Comparison of ENCODE assay signal across 28 cellular contexts in the genomic region with DNA sequence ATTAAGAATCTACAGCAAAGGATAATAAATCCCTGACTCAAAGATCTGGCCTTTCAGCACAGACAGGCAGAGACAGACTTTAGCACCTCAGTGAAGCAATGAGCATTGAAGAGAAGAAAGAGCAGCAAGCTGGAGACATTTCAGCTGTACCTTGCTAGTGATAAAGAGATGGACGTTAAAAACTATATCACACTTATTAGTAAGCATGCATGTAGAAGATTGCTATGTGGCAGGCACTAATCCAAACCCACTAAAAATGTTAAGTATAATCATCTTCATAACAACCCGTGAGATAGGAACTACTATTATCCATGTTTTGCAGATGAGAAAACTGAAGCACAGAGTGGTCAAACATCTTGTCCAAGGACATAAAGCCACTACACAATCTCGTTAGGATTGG.
"Had no signal": no experiment of that assay in that cellular context is flagged by ENCODE, and none has a peak within 500 bp of the region (broad histone marks: within the 10 kb centered on the region; RNA-seq: fewer than 3 reads in every experiment).

No MANE protein-coding gene starts in this region.

- H3K9me3 ChIP-seq: stomach, suprapubic skin, testis, thoracic aorta, thyroid gland, tibial artery, tibial nerve, transverse colon, upper lobe of left lung, upper lobe of right lung, uterus, vagina had no signal

- H3K27ac Mint-ChIP-seq: stimulated activated effector memory CD8-positive, alpha-beta T cell treated with anti-CD3 and anti-CD28 coated beads, Interleukin-12 subunit alpha, Interleukin-12 subunit beta, amount 100 ng/mL, for 72 hours; stimulated activated memory B cell treated with anti-CD40 and anti-IgM and Interleukin-4, amounts not matched to agents 10 μg/mL and 1 μg/mL and 100 μg/mL, for 72 hours; stimulated activated naive B cell treated with anti-CD40 and anti-IgM and Interleukin-4, amounts not matched to agents 10 μg/mL and 1 μg/mL and 100 μg/mL, for 72 hours; stimulated activated naive CD8-positive, alpha-beta T cell treated with anti-CD3 and anti-CD28 coated beads, Interleukin-15, amount 100 ng/mL, for 72 hours; stimulated activated naive CD8-positive, alpha-beta T cell treated with anti-CD3 and anti-CD28 coated beads, Interleukin-15, Interleukin-2, amounts not matched to agents 100 ng/mL and 50 ng/mL, for 24 hours; type B pancreatic cell had no signal

- H3K36me3 ChIP-seq: stomach, suprapubic skin, thoracic aorta, thyroid gland, tibial artery, tibial nerve, transverse colon, upper lobe of left lung, upper lobe of right lung, uterus, vagina had no signal

- H3K4me3 Mint-ChIP-seq: stimulated activated effector memory CD8-positive, alpha-beta T cell treated with anti-CD3 and anti-CD28 coated beads, Interleukin-12 subunit alpha, Interleukin-12 subunit beta, amount 100 ng/mL, for 72 hours; stimulated activated memory B cell treated with anti-CD40 and anti-IgM and Interleukin-4, amounts not matched to agents 10 μg/mL and 1 μg/mL and 100 μg/mL, for 72 hours; stimulated activated naive B cell treated with anti-CD40 and anti-IgM and Interleukin-4, amounts not matched to agents 10 μg/mL and 1 μg/mL and 100 μg/mL, for 72 hours; stimulated activated naive CD8-positive, alpha-beta T cell treated with anti-CD3 and anti-CD28 coated beads, Interleukin-15, amount 100 ng/mL, for 72 hours; stimulated activated naive CD8-positive, alpha-beta T cell treated with anti-CD3 and anti-CD28 coated beads, Interleukin-15, Interleukin-2, amounts not matched to agents 100 ng/mL and 50 ng/mL, for 24 hours; type B pancreatic cell had no signal

- H3K36me3 Mint-ChIP-seq: stimulated activated effector memory CD8-positive, alpha-beta T cell treated with anti-CD3 and anti-CD28 coated beads, Interleukin-12 subunit alpha, Interleukin-12 subunit beta, amount 100 ng/mL, for 72 hours; stimulated activated memory B cell treated with anti-CD40 and anti-IgM and Interleukin-4, amounts not matched to agents 10 μg/mL and 1 μg/mL and 100 μg/mL, for 72 hours; stimulated activated naive B cell treated with anti-CD40 and anti-IgM and Interleukin-4, amounts not matched to agents 10 μg/mL and 1 μg/mL and 100 μg/mL, for 72 hours; type B pancreatic cell had no signal

- DNase-seq: stimulated activated CD4-positive, alpha-beta T cell treated with anti-CD3 and anti-CD28 coated beads, Interleukin-2, amount 100 ng/mL, for 48 hours; stimulated activated CD4-positive, alpha-beta T cell treated with anti-CD3 and anti-CD28 coated beads, Interleukin-4, amount 100 ng/mL, for 1 hour; stimulated activated CD4-positive, alpha-beta T cell treated with anti-CD3 and anti-CD28 coated beads, Interleukin-4, amount 100 ng/mL, for 24 hours; stimulated activated CD4-positive, alpha-beta T cell treated with anti-CD3 and anti-CD28 coated beads, Interleukin-4, amount 100 ng/mL, for 4 hours; stimulated activated CD8-positive, alpha-beta memory T cell treated with anti-CD3 and anti-CD28 coated beads, Interleukin-4, amount 100 ng/mL, for 48 hours; stimulated activated naive B cell treated with anti-CD40 and anti-IgM and Interleukin-4, amounts not matched to agents 10 μg/mL and 1 μg/mL and 100 μg/mL, for 72 hours; stimulated activated naive CD4-positive, alpha-beta T cell; stimulated activated naive CD4-positive, alpha-beta T cell treated with Interleukin-2 at 50 U/mL for 16 hours; stimulated activated naive CD8-positive, alpha-beta T cell treated with anti-CD3 and anti-CD28 coated beads, Interleukin-15, amount 100 ng/mL, for 72 hours; stimulated activated naive CD8-positive, alpha-beta T cell treated with anti-CD3 and anti-CD28 coated beads, Interleukin-15, Interleukin-2, amounts not matched to agents 100 U/mL and 50 U/mL, for 24 hours; stomach; substantia nigra; testis; thyroid gland; tibial artery; transverse colon; trophoblast cell; upper lobe of left lung; upper lobe of right lung; uterus had no signal

- H3K4me1 Mint-ChIP-seq: stimulated activated effector memory CD8-positive, alpha-beta T cell treated with anti-CD3 and anti-CD28 coated beads, Interleukin-12 subunit alpha, Interleukin-12 subunit beta, amount 100 ng/mL, for 72 hours; stimulated activated memory B cell treated with anti-CD40 and anti-IgM and Interleukin-4, amounts not matched to agents 10 μg/mL and 1 μg/mL and 100 μg/mL, for 72 hours; stimulated activated naive B cell treated with anti-CD40 and anti-IgM and Interleukin-4, amounts not matched to agents 10 μg/mL and 1 μg/mL and 100 μg/mL, for 72 hours; stimulated activated naive CD8-positive, alpha-beta T cell treated with anti-CD3 and anti-CD28 coated beads, Interleukin-15, amount 100 ng/mL, for 72 hours had no signal

- H3K4me1 ChIP-seq: stomach, suprapubic skin, testis, tibial artery, tibial nerve, transverse colon, upper lobe of left lung, upper lobe of right lung, uterus, vagina had no signal

- H3K27me3 Mint-ChIP-seq: stimulated activated memory B cell treated with anti-CD40 and anti-IgM and Interleukin-4, amounts not matched to agents 10 μg/mL and 1 μg/mL and 100 μg/mL, for 72 hours; stimulated activated naive B cell treated with anti-CD40 and anti-IgM and Interleukin-4, amounts not matched to agents 10 μg/mL and 1 μg/mL and 100 μg/mL, for 72 hours; stimulated activated naive CD8-positive, alpha-beta T cell treated with anti-CD3 and anti-CD28 coated beads, Interleukin-15, amount 100 ng/mL, for 72 hours; stimulated activated naive CD8-positive, alpha-beta T cell treated with anti-CD3 and anti-CD28 coated beads, Interleukin-15, Interleukin-2, amounts not matched to agents 100 ng/mL and 50 ng/mL, for 24 hours; type B pancreatic cell had no signal

- H3K27me3 ChIP-seq: stomach, suprapubic skin, testis, thyroid gland, tibial artery, tibial nerve, transverse colon, upper lobe of left lung, upper lobe of right lung, uterus, vagina had no signal

- ATAC-seq: stimulated activated effector memory CD8-positive, alpha-beta T cell treated with anti-CD3 and anti-CD28 coated beads, Interleukin-12 subunit alpha, Interleukin-12 subunit beta, amount 100 ng/mL, for 72 hours; stimulated activated memory B cell treated with anti-CD40 and anti-IgM and Interleukin-4, amounts not matched to agents 10 μg/mL and 1 μg/mL and 100 μg/mL, for 72 hours; stimulated activated naive B cell treated with anti-CD40 and anti-IgM and Interleukin-4, amounts not matched to agents 10 μg/mL and 1 μg/mL and 100 μg/mL, for 72 hours; stimulated activated naive CD8-positive, alpha-beta T cell treated with anti-CD3 and anti-CD28 coated beads, Interleukin-15, amount 100 ng/mL, for 72 hours; stimulated activated naive CD8-positive, alpha-beta T cell treated with anti-CD3 and anti-CD28 coated beads, Interleukin-15, Interleukin-2, amounts not matched to agents 100 U/mL and 50 U/mL, for 24 hours; upper lobe of right lung had no signal

- H3K27ac ChIP-seq: stomach, suprapubic skin, testis, thoracic aorta, thyroid gland, tibial artery, tibial nerve, transverse colon, upper lobe of left lung, upper lobe of right lung, uterus, vagina had no signal

- H3K4me3 ChIP-seq: stomach, suprapubic skin, testis, thoracic aorta, thyroid gland, tibial artery, tibial nerve, transverse colon, upper lobe of left lung, upper lobe of right lung, uterus, vagina had no signal
